Comparison of ENCODE assay signal across 2 cellular contexts in the genomic region with DNA sequence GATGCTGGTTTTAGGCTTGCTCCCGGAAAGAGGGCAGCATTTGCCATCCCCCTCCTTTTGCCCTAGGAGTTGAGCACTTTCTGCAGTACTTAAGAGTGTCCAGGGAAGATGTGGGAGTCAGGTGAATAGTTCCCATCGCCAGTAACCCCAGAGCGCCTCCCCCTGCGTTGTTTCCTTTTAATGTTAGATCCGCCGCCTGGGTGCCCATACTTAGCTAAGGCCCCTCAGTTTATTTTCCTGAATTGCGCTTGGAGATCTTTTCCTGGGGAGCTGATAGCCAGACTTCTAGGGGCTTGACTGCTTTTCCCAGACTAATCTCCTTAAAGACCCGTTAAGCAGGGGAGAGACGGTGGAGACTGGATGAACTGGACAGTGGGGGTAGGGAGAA.
TF ChIP-seq lines count a peak whose summit lies in the region.

No MANE protein-coding gene starts in this region.

TF ChIP-seq in liver, 16 proteins besides CTCF, POLR2A, EP300 and RAD21:
- TF ChIP-seq RXRA (IDR thresholded peaks at IDR 0.05): no peak
- TF ChIP-seq, protein P1, sequence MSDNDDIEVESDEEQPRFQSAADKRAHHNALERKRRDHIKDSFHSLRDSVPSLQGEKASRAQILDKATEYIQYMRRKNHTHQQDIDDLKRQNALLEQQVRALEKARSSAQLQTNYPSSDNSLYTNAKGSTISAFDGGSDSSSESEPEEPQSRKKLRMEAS (IDR thresholded peaks at IDR 0.05): no peak
- TF ChIP-seq JUND (IDR thresholded peaks at IDR 0.05): no peak
TF ChIP-seq in liver: peak in this region for 0.

TF ChIP-seq in HepG2, 621 proteins besides CTCF, POLR2A, EP300 and RAD21:
- TF ChIP-seq SIX1 (CRISPR knock-in tag; IDR thresholded peaks at IDR 0.05; ENCODE audit: borderline replicate concordance) (no peak), TOPORS (CRISPR knock-in tag; IDR thresholded peaks at IDR 0.05) (no peak), HOXA3 (CRISPR knock-in tag; IDR thresholded peaks at IDR 0.05) (no peak), SP2 (CRISPR knock-in tag; IDR thresholded peaks at IDR 0.05) (no peak), ZNF567 (CRISPR knock-in tag; IDR thresholded peaks at IDR 0.05; ENCODE audit: borderline replicate concordance) (no peak), ZNF12 (CRISPR knock-in tag; IDR thresholded peaks at IDR 0.05) (no peak), CENPX (CRISPR knock-in tag; IDR thresholded peaks at IDR 0.05) (no peak), NFE2L1 (CRISPR knock-in tag; IDR thresholded peaks at IDR 0.05; ENCODE audit: borderline replicate concordance) (no peak), THAP11 (CRISPR knock-in tag; IDR thresholded peaks at IDR 0.05) (no peak), ZNF670 (CRISPR knock-in tag; IDR thresholded peaks at IDR 0.05; ENCODE audit: borderline replicate concordance) (no peak), ZNF570 (CRISPR knock-in tag; IDR thresholded peaks at IDR 0.05; ENCODE audit: borderline replicate concordance) (no peak), RBFOX2 (IDR thresholded peaks at IDR 0.05; ENCODE audit: low read depth, low read length) (no peak), SRSF1 (optimal IDR thresholded peaks at IDR 0.05; ENCODE audit: low read depth, low read length) (no peak), ZNF34 (CRISPR knock-in tag; IDR thresholded peaks at IDR 0.05; ENCODE audit: borderline replicate concordance) (no peak)
- TF ChIP-seq, protein P1 (IDR thresholded peaks at IDR 0.05): no peak
- TF ChIP-seq, protein P2, sequence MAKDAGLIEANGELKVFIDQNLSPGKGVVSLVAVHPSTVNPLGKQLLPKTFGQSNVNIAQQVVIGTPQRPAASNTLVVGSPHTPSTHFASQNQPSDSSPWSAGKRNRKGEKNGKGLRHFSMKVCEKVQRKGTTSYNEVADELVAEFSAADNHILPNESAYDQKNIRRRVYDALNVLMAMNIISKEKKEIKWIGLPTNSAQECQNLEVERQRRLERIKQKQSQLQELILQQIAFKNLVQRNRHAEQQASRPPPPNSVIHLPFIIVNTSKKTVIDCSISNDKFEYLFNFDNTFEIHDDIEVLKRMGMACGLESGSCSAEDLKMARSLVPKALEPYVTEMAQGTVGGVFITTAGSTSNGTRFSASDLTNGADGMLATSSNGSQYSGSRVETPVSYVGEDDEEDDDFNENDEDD (CRISPR knock-in tag; IDR thresholded peaks at IDR 0.05; ENCODE audit: borderline replicate concordance): no peak
- TF ChIP-seq, protein P3, sequence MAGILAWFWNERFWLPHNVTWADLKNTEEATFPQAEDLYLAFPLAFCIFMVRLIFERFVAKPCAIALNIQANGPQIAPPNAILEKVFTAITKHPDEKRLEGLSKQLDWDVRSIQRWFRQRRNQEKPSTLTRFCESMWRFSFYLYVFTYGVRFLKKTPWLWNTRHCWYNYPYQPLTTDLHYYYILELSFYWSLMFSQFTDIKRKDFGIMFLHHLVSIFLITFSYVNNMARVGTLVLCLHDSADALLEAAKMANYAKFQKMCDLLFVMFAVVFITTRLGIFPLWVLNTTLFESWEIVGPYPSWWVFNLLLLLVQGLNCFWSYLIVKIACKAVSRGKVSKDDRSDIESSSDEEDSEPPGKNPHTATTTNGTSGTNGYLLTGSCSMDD (CRISPR knock-in tag; IDR thresholded peaks at IDR 0.05): no peak
- TF ChIP-seq, protein P4, sequence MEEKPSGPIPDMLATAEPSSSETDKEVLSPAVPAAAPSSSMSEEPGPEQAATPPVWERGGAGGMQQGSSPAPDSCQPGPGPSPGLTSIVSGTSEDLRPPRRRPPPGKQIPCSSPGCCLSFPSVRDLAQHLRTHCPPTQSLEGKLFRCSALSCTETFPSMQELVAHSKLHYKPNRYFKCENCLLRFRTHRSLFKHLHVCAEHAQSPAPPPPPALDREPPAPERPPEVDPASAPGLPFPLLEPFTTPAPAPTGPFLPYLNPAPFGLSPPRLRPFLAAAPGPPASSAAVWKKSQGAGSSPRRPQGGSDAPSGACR (CRISPR knock-in tag; IDR thresholded peaks at IDR 0.05): no peak
